In the genomic region with DNA sequence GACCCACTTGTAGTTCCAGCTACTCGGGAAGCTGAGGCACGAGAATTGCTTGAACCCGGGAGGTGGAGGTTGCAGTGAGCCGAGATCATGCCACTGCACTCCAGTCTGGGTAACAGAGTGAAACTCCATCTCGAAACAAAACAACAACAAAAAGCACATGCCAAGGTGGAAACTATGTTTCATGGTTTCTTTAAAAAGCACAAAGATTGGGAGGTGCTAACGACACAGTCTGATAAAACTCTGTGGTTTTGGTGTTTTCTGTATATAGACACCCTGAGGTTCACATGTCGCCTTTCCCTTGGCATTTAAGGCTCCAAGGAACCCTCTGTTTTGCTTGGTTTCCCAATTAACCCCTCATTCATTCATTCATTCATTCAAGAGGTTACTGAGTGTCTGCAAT, we compare ENCODE assay signal across 24 cellular contexts.
"Had no signal": no experiment of that assay in that cellular context is flagged by ENCODE, and none has a peak within 500 bp of the region (broad histone marks: within the 10 kb centered on the region; RNA-seq: fewer than 3 reads in every experiment).

No MANE protein-coding gene starts in this region.

- H3K27me3 ChIP-seq: esophagus squamous epithelium, right atrium auricular region, suprapubic skin, thyroid gland had no signal

- H3K9me3 ChIP-seq: esophagus squamous epithelium, lower lobe of right lung, prostate gland, right atrium auricular region, suprapubic skin, thyroid gland had no signal

- H3K4me1 ChIP-seq: lower lobe of right lung, prostate gland, right atrium auricular region, suprapubic skin, thyroid gland had no signal

- H3K4me2 ChIP-seq: smooth muscle cell had no signal

- ATAC-seq: effector memory CD8-positive, alpha-beta T cell; left ventricle myocardium superior; lower lobe of right lung; naive thymus-derived CD8-positive, alpha-beta T cell; stimulated activated naive CD8-positive, alpha-beta T cell treated with anti-CD3 and anti-CD28 coated beads, Interleukin-15, amount 100 ng/mL, for 72 hours had no signal

- DNase-seq: cortex of kidney; effector memory CD8-positive, alpha-beta T cell; erythroblast; esophagus squamous epithelium; left ventricle myocardium superior; lower lobe of right lung; naive thymus-derived CD8-positive, alpha-beta T cell; nephron progenitor cell; nucleus accumbens; stimulated activated CD4-positive, alpha-beta T cell treated with anti-CD3 and anti-CD28 coated beads, Interleukin-12 subunit alpha, Interleukin-12 subunit beta, amount 100 ng/mL, for 4 hours; stimulated activated CD4-positive, alpha-beta T cell treated with anti-CD3 and anti-CD28 coated beads, Interleukin-1b, Interleukin-23, amount 100 ng/mL, for 48 hours; stimulated activated CD4-positive, alpha-beta T cell treated with anti-CD3 and anti-CD28 coated beads, Interleukin-4, amount 100 ng/mL, for 1 hour; stimulated activated CD8-positive, alpha-beta memory T cell treated with anti-CD3 and anti-CD28 coated beads, Interleukin-4, amount 100 ng/mL, for 48 hours; stimulated activated naive CD4-positive, alpha-beta T cell; stimulated activated naive CD8-positive, alpha-beta T cell treated with anti-CD3 and anti-CD28 coated beads, Interleukin-15, amount 100 ng/mL, for 72 hours; thyroid gland; trophoblast cell had no signal

- H3K36me3 ChIP-seq: esophagus squamous epithelium, lower lobe of right lung, prostate gland, right atrium auricular region, suprapubic skin, thyroid gland had no signal

- H3K4me3 ChIP-seq: esophagus squamous epithelium, lower lobe of right lung, prostate gland, right atrium auricular region, smooth muscle cell, suprapubic skin, thyroid gland had no signal

- H3K27ac ChIP-seq: esophagus squamous epithelium, lower lobe of right lung, prostate gland, right atrium auricular region, suprapubic skin, thyroid gland had no signal

- FAIRE-seq: endometrium, frontal cortex, keratinocyte had no signal
